In genomic region chr21:27831821-27832569, GRCh38 we compare ENCODE assay signal across 20 cellular contexts.
DNase-seq lines count a peak whose midpoint lies in the region; ATAC-seq and TF ChIP-seq lines count a peak whose summit lies in the region.
"Had no signal": no experiment of that assay in that cellular context is flagged by ENCODE, and none has a peak within 500 bp of the region (broad histone marks: within the 10 kb centered on the region; RNA-seq: fewer than 3 reads in every experiment).

No MANE protein-coding gene starts in this region.

- H3K27me3 ChIP-seq in BJ (ENCODE audit: control insufficient read depth, insufficient read depth, low read length) (no peaks in the 10 kb centered on the region), SJSA1 (replicated peaks) (no peaks in the 10 kb centered on the region)
- H3K27me3 ChIP-seq: neural progenitor cell, suprapubic skin had no signal

- CTCF ChIA-PET in BJ (lab: Yijun Ruan, JAX) = no interaction called here

- DNase-seq in BJ (ENCODE audit: low read depth) (peak; percentile 19), SJSA1 (ENCODE audit: low read depth in 1 of 2, low spot score in 2 of 2) (peak in 1 of 2 experiments; percentile 66), fibroblast of mammary gland (ENCODE audit: low read depth) (peak; percentile 9), non-pigmented ciliary epithelial cell (ENCODE audit: low read depth) (peak; percentile 13), CD1c-positive myeloid dendritic cell (ENCODE audit: extremely low spot score) (no peak), islet precursor cell (no peak), SK-N-DZ (ENCODE audit: low spot score) (no peak)
- no peak for DNase-seq in stimulated activated naive CD8-positive, alpha-beta T cell treated with anti-CD3 and anti-CD28 coated beads, Interleukin-15, Interleukin-2, amounts not matched to agents 100 U/mL and 50 U/mL, for 24 hours
- DNase-seq: activated CD4-positive, alpha-beta T cell treated with anti-CD3 and anti-CD28 coated beads, Interleukin-2, amount 50 U/mL, for 4 hours; amygdala; cerebellar nuclear complex; effector memory CD8-positive, alpha-beta T cell; H9; left cardiac atrium; NCI-H1105; NCI-H526 had no signal

- peak overlapping the region; percentile 67 for H3K27ac ChIP-seq in SJSA1
- H3K27ac ChIP-seq: neural progenitor cell, suprapubic skin, VCaP had no signal

- H3K9me3 ChIP-seq in SJSA1 (replicated peaks) = no peaks in the 10 kb centered on the region
- H3K9me3 ChIP-seq: suprapubic skin had no signal

- peaks cover 16% of the 10 kb centered on the region for H3K4me1 ChIP-seq in SJSA1 (replicated peaks)
- H3K4me1 ChIP-seq: neural progenitor cell, suprapubic skin had no signal

- no peak for ATAC-seq in stimulated activated naive CD8-positive, alpha-beta T cell treated with anti-CD3 and anti-CD28 coated beads, Interleukin-15, Interleukin-2, amounts not matched to agents 100 U/mL and 50 U/mL, for 24 hours
- ATAC-seq: effector memory CD8-positive, alpha-beta T cell; Right ventricle myocardium inferior had no signal

- POLR2A ChIA-PET in BJ (lab: Charles Lee) = no interaction called here

- no peak overlapping the region for H3K4me3 ChIP-seq in BJ (ENCODE audit: low read depth, low read length)
- H3K4me3 ChIP-seq in SJSA1 = no peak overlapping the region
- H3K4me3 ChIP-seq in fibroblast of mammary gland (ENCODE audit: control insufficient read depth, low read depth, low read length) = no peak overlapping the region
- H3K4me3 ChIP-seq: neural progenitor cell, suprapubic skin had no signal

- TF ChIP-seq CTCF in BJ (IDR thresholded peaks at IDR 0.05; ENCODE audit: insufficient read depth, low read depth, low read length) (no peak), fibroblast of mammary gland (conservative IDR thresholded peaks at IDR 0.05; ENCODE audit: control insufficient read depth, insufficient read depth, low read depth, low read length) (no peak)

- no peaks in the 10 kb centered on the region for H3K36me3 ChIP-seq in BJ (ENCODE audit: control insufficient read depth, insufficient read depth, low read length)
- no peaks in the 10 kb centered on the region for H3K36me3 ChIP-seq in SJSA1
- H3K36me3 ChIP-seq: neural progenitor cell, suprapubic skin had no signal

Comparison
In these comparisons a context has a peak if more than half of its experiments do, and no peak if none do; other contexts are left out.
1. DNase-seq: peak in BJ (single experiment), fibroblast of mammary gland (single experiment) and non-pigmented ciliary epithelial cell (single experiment); none in CD1c-positive myeloid dendritic cell (single experiment), islet precursor cell (single experiment), SK-N-DZ (single experiment) and stimulated activated naive CD8-positive, alpha-beta T cell treated with anti-CD3 and anti-CD28 coated beads, Interleukin-15, Interleukin-2, amounts not matched to agents 100 U/mL and 50 U/mL, for 24 hours (single experiment).